Comparison of ENCODE assay signal across 1 cellular context in genomic region chr7:45885264-45885882, GRCh38.
TF ChIP-seq lines count a peak whose summit lies in the region.

No MANE protein-coding gene starts in this region.

TF ChIP-seq in HepG2, 621 proteins besides CTCF, POLR2A, EP300 and RAD21 (continues in another document):
- TF ChIP-seq ZNF615 (CRISPR knock-in tag; IDR thresholded peaks at IDR 0.05; ENCODE audit: borderline replicate concordance), result no peak
- peak; percentile 98 for TF ChIP-seq RCOR2 (CRISPR knock-in tag; IDR thresholded peaks at IDR 0.05)
- peak; percentile 88 for TF ChIP-seq ZBTB7A (CRISPR knock-in tag; IDR thresholded peaks at IDR 0.05)
- TF ChIP-seq, protein P1, sequence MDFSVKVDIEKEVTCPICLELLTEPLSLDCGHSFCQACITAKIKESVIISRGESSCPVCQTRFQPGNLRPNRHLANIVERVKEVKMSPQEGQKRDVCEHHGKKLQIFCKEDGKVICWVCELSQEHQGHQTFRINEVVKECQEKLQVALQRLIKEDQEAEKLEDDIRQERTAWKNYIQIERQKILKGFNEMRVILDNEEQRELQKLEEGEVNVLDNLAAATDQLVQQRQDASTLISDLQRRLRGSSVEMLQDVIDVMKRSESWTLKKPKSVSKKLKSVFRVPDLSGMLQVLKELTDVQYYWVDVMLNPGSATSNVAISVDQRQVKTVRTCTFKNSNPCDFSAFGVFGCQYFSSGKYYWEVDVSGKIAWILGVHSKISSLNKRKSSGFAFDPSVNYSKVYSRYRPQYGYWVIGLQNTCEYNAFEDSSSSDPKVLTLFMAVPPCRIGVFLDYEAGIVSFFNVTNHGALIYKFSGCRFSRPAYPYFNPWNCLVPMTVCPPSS (IDR thresholded peaks at IDR 0.05), result no peak
- TF ChIP-seq NFIB (CRISPR knock-in tag; IDR thresholded peaks at IDR 0.05; ENCODE audit: borderline replicate concordance), result no peak
- peak; percentile 61; the same call in 1 of the 2 replicates for TF ChIP-seq MXD4 (CRISPR knock-in tag; IDR thresholded peaks at IDR 0.05)
- no peak for TF ChIP-seq CAMTA2 (CRISPR knock-in tag; IDR thresholded peaks at IDR 0.05; ENCODE audit: borderline replicate concordance)
- no peak for TF ChIP-seq ZNF775 (CRISPR knock-in tag; IDR thresholded peaks at IDR 0.05; ENCODE audit: borderline replicate concordance)
- no peak for TF ChIP-seq TCF7L2 (IDR thresholded peaks at IDR 0.05; ENCODE audit: low read depth, low read length)
- TF ChIP-seq, protein P2, sequence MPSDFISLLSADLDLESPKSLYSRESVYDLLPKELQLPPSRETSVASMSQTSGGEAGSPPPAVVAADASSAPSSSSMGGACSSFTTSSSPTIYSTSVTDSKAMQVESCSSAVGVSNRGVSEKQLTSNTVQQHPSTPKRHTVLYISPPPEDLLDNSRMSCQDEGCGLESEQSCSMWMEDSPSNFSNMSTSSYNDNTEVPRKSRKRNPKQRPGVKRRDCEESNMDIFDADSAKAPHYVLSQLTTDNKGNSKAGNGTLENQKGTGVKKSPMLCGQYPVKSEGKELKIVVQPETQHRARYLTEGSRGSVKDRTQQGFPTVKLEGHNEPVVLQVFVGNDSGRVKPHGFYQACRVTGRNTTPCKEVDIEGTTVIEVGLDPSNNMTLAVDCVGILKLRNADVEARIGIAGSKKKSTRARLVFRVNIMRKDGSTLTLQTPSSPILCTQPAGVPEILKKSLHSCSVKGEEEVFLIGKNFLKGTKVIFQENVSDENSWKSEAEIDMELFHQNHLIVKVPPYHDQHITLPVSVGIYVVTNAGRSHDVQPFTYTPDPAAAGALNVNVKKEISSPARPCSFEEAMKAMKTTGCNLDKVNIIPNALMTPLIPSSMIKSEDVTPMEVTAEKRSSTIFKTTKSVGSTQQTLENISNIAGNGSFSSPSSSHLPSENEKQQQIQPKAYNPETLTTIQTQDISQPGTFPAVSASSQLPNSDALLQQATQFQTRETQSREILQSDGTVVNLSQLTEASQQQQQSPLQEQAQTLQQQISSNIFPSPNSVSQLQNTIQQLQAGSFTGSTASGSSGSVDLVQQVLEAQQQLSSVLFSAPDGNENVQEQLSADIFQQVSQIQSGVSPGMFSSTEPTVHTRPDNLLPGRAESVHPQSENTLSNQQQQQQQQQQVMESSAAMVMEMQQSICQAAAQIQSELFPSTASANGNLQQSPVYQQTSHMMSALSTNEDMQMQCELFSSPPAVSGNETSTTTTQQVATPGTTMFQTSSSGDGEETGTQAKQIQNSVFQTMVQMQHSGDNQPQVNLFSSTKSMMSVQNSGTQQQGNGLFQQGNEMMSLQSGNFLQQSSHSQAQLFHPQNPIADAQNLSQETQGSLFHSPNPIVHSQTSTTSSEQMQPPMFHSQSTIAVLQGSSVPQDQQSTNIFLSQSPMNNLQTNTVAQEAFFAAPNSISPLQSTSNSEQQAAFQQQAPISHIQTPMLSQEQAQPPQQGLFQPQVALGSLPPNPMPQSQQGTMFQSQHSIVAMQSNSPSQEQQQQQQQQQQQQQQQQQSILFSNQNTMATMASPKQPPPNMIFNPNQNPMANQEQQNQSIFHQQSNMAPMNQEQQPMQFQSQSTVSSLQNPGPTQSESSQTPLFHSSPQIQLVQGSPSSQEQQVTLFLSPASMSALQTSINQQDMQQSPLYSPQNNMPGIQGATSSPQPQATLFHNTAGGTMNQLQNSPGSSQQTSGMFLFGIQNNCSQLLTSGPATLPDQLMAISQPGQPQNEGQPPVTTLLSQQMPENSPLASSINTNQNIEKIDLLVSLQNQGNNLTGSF (CRISPR knock-in tag; IDR thresholded peaks at IDR 0.05), result peak; percentile 77; the same call in 1 of the 2 replicates
- peak; percentile 100 for TF ChIP-seq FOXP4 (CRISPR knock-in tag; IDR thresholded peaks at IDR 0.05)
- no peak for TF ChIP-seq TIGD3 (CRISPR knock-in tag; IDR thresholded peaks at IDR 0.05; ENCODE audit: borderline replicate concordance)
- TF ChIP-seq, protein P3, sequence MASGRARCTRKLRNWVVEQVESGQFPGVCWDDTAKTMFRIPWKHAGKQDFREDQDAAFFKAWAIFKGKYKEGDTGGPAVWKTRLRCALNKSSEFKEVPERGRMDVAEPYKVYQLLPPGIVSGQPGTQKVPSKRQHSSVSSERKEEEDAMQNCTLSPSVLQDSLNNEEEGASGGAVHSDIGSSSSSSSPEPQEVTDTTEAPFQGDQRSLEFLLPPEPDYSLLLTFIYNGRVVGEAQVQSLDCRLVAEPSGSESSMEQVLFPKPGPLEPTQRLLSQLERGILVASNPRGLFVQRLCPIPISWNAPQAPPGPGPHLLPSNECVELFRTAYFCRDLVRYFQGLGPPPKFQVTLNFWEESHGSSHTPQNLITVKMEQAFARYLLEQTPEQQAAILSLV (CRISPR knock-in tag; IDR thresholded peaks at IDR 0.05; ENCODE audit: borderline replicate concordance), result peak; percentile 75
- peak; percentile 81; the same call in 1 of the 2 replicates for TF ChIP-seq ATF6 (CRISPR knock-in tag; conservative IDR thresholded peaks at IDR 0.05)
- peak; percentile 60; the same call in 1 of the 2 replicates for TF ChIP-seq RFX5 (IDR thresholded peaks at IDR 0.05; ENCODE audit: low read depth, low read length)
- TF ChIP-seq ZNF274 (CRISPR knock-in tag; IDR thresholded peaks at IDR 0.05), result no peak; the same call in 1 of the 2 replicates
- TF ChIP-seq SKI (IDR thresholded peaks at IDR 0.05; ENCODE audit: partially characterized antibody), result peak; percentile 47
- TF ChIP-seq, protein P4, sequence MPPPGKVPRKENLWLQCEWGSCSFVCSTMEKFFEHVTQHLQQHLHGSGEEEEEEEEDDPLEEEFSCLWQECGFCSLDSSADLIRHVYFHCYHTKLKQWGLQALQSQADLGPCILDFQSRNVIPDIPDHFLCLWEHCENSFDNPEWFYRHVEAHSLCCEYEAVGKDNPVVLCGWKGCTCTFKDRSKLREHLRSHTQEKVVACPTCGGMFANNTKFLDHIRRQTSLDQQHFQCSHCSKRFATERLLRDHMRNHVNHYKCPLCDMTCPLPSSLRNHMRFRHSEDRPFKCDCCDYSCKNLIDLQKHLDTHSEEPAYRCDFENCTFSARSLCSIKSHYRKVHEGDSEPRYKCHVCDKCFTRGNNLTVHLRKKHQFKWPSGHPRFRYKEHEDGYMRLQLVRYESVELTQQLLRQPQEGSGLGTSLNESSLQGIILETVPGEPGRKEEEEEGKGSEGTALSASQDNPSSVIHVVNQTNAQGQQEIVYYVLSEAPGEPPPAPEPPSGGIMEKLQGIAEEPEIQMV (CRISPR knock-in tag; IDR thresholded peaks at IDR 0.05; ENCODE audit: low read depth), result peak; percentile 72; the same call in 1 of the 2 replicates
- TF ChIP-seq EZH2 (conservative IDR thresholded peaks at IDR 0.05; ENCODE audit: low read depth, low read length), result no peak
- peak; percentile 92; the same call in 1 of the 2 replicates for TF ChIP-seq RXRA (CRISPR knock-in tag; IDR thresholded peaks at IDR 0.05)
- TF ChIP-seq NFYC (CRISPR knock-in tag; IDR thresholded peaks at IDR 0.05), result peak; percentile 29; the same call in 1 of the 2 replicates
- TF ChIP-seq JUND (CRISPR knock-in tag; IDR thresholded peaks at IDR 0.05), result peak; percentile 79
- peak; percentile 56; the same call in 1 of the 2 replicates for TF ChIP-seq YEATS2 (CRISPR knock-in tag; IDR thresholded peaks at IDR 0.05; ENCODE audit: borderline replicate concordance)
- no peak; the same call in 1 of the 2 replicates for TF ChIP-seq ZNF737 (CRISPR knock-in tag; IDR thresholded peaks at IDR 0.05; ENCODE audit: borderline replicate concordance)
- peak; percentile 65 for TF ChIP-seq ZHX2 (IDR thresholded peaks at IDR 0.05; ENCODE audit: low read depth)
- TF ChIP-seq ZHX2 (CRISPR knock-in tag; IDR thresholded peaks at IDR 0.05; ENCODE audit: borderline replicate concordance), result peak; percentile 81; the same call in 1 of the 2 replicates
- TF ChIP-seq, protein P5, sequence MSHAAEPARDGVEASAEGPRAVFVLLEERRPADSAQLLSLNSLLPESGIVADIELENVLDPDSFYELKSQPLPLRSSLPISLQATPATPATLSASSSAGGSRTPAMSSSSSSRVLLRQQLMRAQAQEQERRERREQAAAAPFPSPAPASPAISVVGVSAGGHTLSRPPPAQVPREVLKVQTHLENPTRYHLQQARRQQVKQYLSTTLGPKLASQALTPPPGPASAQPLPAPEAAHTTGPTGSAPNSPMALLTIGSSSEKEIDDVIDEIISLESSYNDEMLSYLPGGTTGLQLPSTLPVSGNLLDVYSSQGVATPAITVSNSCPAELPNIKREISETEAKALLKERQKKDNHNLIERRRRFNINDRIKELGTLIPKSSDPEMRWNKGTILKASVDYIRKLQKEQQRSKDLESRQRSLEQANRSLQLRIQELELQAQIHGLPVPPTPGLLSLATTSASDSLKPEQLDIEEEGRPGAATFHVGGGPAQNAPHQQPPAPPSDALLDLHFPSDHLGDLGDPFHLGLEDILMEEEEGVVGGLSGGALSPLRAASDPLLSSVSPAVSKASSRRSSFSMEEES (CRISPR knock-in tag; IDR thresholded peaks at IDR 0.05), result peak; percentile 86
